8 cellular contexts compared by ENCODE assay signal in genomic region chr14:52299692-52300278, GRCh38. TPM values are rescaled to one million over a fixed set of nuclear protein-coding genes. Genes with fewer than 3 reads are reported as not detected.
DNase-seq lines count a peak whose midpoint lies in the region; ATAC-seq lines count a peak whose summit lies in the region.

No MANE protein-coding gene starts in this region.

- DNase-seq in EL (peak; percentile 53), OCI-M1 (lab: John Stamatoyannopoulos, UW) (peak; percentile 66), dermis microvascular lymphatic vessel endothelial cell (ENCODE audit: low read depth in 2 of 2) (peak; percentile 26 to 43), memory B cell (ENCODE audit: low spot score in 2 of 2) (peak in 1 of 2 donors; percentile 31), occipital lobe (lab: John Stamatoyannopoulos, UW) (no peak)
- DNase-seq in effector CD4-positive, alpha-beta T cell, result no peak
- no peak for DNase-seq in effector CD8-positive, alpha-beta T cell (lab: John Stamatoyannopoulos, UW)

- ATAC-seq in HG03432 (IDR thresholded peaks at IDR 0.05; ENCODE audit: unreplicated experiment) (peak; percentile 44), memory B cell (ENCODE audit: low read depth) (peak; percentile 63)

- H3K27ac Mint-ChIP-seq in memory B cell, result no peak overlapping the region

- H3K4me1 Mint-ChIP-seq in memory B cell, result no peaks in the 10 kb centered on the region

- no peak overlapping the region for H3K4me3 Mint-ChIP-seq in memory B cell

- H3K36me3 Mint-ChIP-seq in memory B cell, result no peaks in the 10 kb centered on the region

- H3K27me3 Mint-ChIP-seq in memory B cell, result peaks cover 9% of the 10 kb centered on the region

- no peaks in the 10 kb centered on the region for H3K9me3 Mint-ChIP-seq in memory B cell

RNA-seq across cellular contexts. Expression of gene PTGER2, which starts 14.3 kb away (rescaled TPM):
- total RNA-seq in dermis microvascular lymphatic vessel endothelial cell, result under 0.01 TPM in 1 of 2 replicates, not detected in the other
- total RNA-seq in occipital lobe, result not detected

RNA-seq across cellular contexts. Expression of gene PTGDR, which starts 32.3 kb away (rescaled TPM):
- total RNA-seq in dermis microvascular lymphatic vessel endothelial cell, result not detected in 2 replicates
- 0.31 TPM for total RNA-seq in occipital lobe

Comparison
In these comparisons a context has a peak if more than half of its experiments do, and no peak if none do; other contexts are left out.
1. DNase-seq: peak in EL (single experiment), OCI-M1 (single experiment) and dermis microvascular lymphatic vessel endothelial cell (2 of 2); none in effector CD4-positive, alpha-beta T cell (single experiment), effector CD8-positive, alpha-beta T cell (single experiment) and occipital lobe (single experiment).